Comparison of ENCODE assay signal across 16 cellular contexts in genomic region chr2:59963157-59963556, GRCh38.
A peak's percentile ranks its signal among the peaks of the same experiment; 100 is the strongest.
DNase-seq lines count a peak whose midpoint lies in the region; ATAC-seq and TF ChIP-seq lines count a peak whose summit lies in the region.
"Had no signal": no experiment of that assay in that cellular context is flagged by ENCODE, and none has a peak within 500 bp of the region (broad histone marks: within the 10 kb centered on the region; RNA-seq: fewer than 3 reads in every experiment).

No MANE protein-coding gene starts in this region.

- no peak overlapping the region for H2BK12ac ChIP-seq in trophoblast cell (ENCODE audit: low read length)

- H2BK120ac ChIP-seq in trophoblast cell (ENCODE audit: insufficient read depth, low read length, poor library complexity), result no peak overlapping the region

- no peak for DNase-seq in body of pancreas
- DNase-seq in right lobe of liver, result peak in 1 of 3 donors; percentile 45
- DNase-seq in trophoblast cell, result no peak
- no peak for DNase-seq in dorsolateral prefrontal cortex
- DNase-seq in HCEC 1CT, result no peak
- DNase-seq: C1 segment of cervical spinal cord; Calu3; CD4-positive, alpha-beta memory T cell; COR-L47; DMS53; DMS79 treated with DMSO at 0.1 percent for 48 hours; GF-D8; GOT3; H7 had no signal

- H2BK5ac ChIP-seq in trophoblast cell (ENCODE audit: low read depth, low read length, poor library complexity), result no peak overlapping the region

- H3K23ac ChIP-seq in trophoblast cell (ENCODE audit: low read length), result no peak overlapping the region

- H4K8ac ChIP-seq in trophoblast cell (ENCODE audit: low read depth, low read length), result peak overlapping the region; percentile 62

- H3K4ac ChIP-seq in trophoblast cell (ENCODE audit: low read depth, low read length), result no peak overlapping the region

- TF ChIP-seq POLR2A in body of pancreas (IDR thresholded peaks at IDR 0.05) (no peak), right lobe of liver (IDR thresholded peaks at IDR 0.05) (no peak)

- H3K9ac ChIP-seq in trophoblast cell (ENCODE audit: low read length), result no peak overlapping the region

- H3K9me3 ChIP-seq in body of pancreas (no peaks in the 10 kb centered on the region), right lobe of liver (no peaks in the 10 kb centered on the region), trophoblast cell (ENCODE audit: insufficient read depth, low read depth, low read length) (no peaks in the 10 kb centered on the region)

- ATAC-seq in body of pancreas (peak; percentile 66), right lobe of liver (peak; percentile 85 to 90 (median 86)), HG03460 (IDR thresholded peaks at IDR 0.05; ENCODE audit: unreplicated experiment) (no peak)
- ATAC-seq: HCT116 had no signal

- no peak overlapping the region for H4K12ac ChIP-seq in trophoblast cell (ENCODE audit: low read depth, low read length)

- intact Hi-C loops in body of pancreas (cut with DNase I) (no loop called here), right lobe of liver (cut with DNase I) (no loop called here), dorsolateral prefrontal cortex (cut with DNase I) (no loop called here)

- H3K4me2 ChIP-seq in trophoblast cell (ENCODE audit: low read length), result no peak overlapping the region

- H3K4me3 ChIP-seq in body of pancreas, result no peak overlapping the region
- H3K4me3 ChIP-seq in right lobe of liver, result no peak overlapping the region
- no peak overlapping the region for H3K4me3 ChIP-seq in trophoblast cell (ENCODE audit: low read depth, low read length)
- H3K4me3 ChIP-seq in dorsolateral prefrontal cortex, result no peak overlapping the region

- H4K91ac ChIP-seq in trophoblast cell (ENCODE audit: low read depth, low read length), result no peak overlapping the region

- H3K27me3 ChIP-seq in body of pancreas (no peaks in the 10 kb centered on the region), right lobe of liver (no peaks in the 10 kb centered on the region), trophoblast cell (ENCODE audit: insufficient read depth, low read length) (no peaks in the 10 kb centered on the region), dorsolateral prefrontal cortex (peaks cover 0 to 8% (median 0%) of the 10 kb centered on the region in 45 donors)

- H3K27ac ChIP-seq in body of pancreas (peak overlapping the region in 3 of 4 donors; percentile 1 to 57 (median 41)), right lobe of liver (no peak overlapping the region), trophoblast cell (ENCODE audit: low read depth, low read length) (no peak overlapping the region), dorsolateral prefrontal cortex (no peak overlapping the region)

- no peaks in the 10 kb centered on the region for H3K79me2 ChIP-seq in trophoblast cell (ENCODE audit: control insufficient read depth, insufficient read depth, low read length, poor library complexity)

- no peak overlapping the region for H2AFZ ChIP-seq in trophoblast cell (ENCODE audit: insufficient read depth, low read length, poor library complexity)

- no peak overlapping the region for H2AK5ac ChIP-seq in trophoblast cell (ENCODE audit: low read length)

- no peak overlapping the region for H3K14ac ChIP-seq in trophoblast cell (ENCODE audit: low read length)

- H3K4me1 ChIP-seq in body of pancreas, result peaks cover 26% of the 10 kb centered on the region
- peaks cover 0 to 17% (median 6%) of the 10 kb centered on the region in 4 donors for H3K4me1 ChIP-seq in right lobe of liver
- H3K4me1 ChIP-seq in trophoblast cell (ENCODE audit: control insufficient read depth in 1 of 2, insufficient read depth in 2 of 2, low read length in 2 of 2), result peaks cover 2 to 6% of the 10 kb centered on the region in 2 experiments

- no peak for TF ChIP-seq CTCF in body of pancreas (IDR thresholded peaks at IDR 0.05)
- no peak for TF ChIP-seq CTCF in right lobe of liver (IDR thresholded peaks at IDR 0.05)
- no peak for TF ChIP-seq CTCF in dorsolateral prefrontal cortex (IDR thresholded peaks at IDR 0.05 in 54 of 56, conservative IDR thresholded peaks at IDR 0.05 in 2 of 56; ENCODE audit: low read depth in 1 of 56, partially characterized antibody in 56 of 56)

- H3K18ac ChIP-seq in trophoblast cell (ENCODE audit: low read length), result no peak overlapping the region

- no peaks in the 10 kb centered on the region for H3K36me3 ChIP-seq in body of pancreas (replicated peaks in 1 of 2; ENCODE audit: insufficient read depth in 1 of 2, low read depth in 2 of 2)
- no peaks in the 10 kb centered on the region for H3K36me3 ChIP-seq in right lobe of liver
- H3K36me3 ChIP-seq in trophoblast cell (ENCODE audit: control insufficient read depth in 1 of 2, insufficient read depth in 2 of 2, low read length in 2 of 2), result no peaks in the 10 kb centered on the region

- H3K79me1 ChIP-seq in trophoblast cell (ENCODE audit: low read length), result no peaks in the 10 kb centered on the region

Comparison
In these comparisons a context has a peak if more than half of its experiments do, and no peak if none do; other contexts are left out.
1. H3K27ac ChIP-seq: peak in body of pancreas (3 of 4); none in right lobe of liver (0 of 3), trophoblast cell (single experiment) and dorsolateral prefrontal cortex (0 of 59).